ENCODE assay signal across 1 cellular context in genomic region chr22:40636380-40637180, GRCh38.
A peak's percentile ranks its signal among the peaks of the same experiment; 100 is the strongest.
TF ChIP-seq lines count a peak whose summit lies in the region.

MRTFA (minus strand) TSS chr22:40636719.

TF ChIP-seq in HEK293, 187 proteins besides CTCF, POLR2A, EP300 and RAD21 (continued from another document and continues in another):
- TF ChIP-seq ZNF692 (tag by site-specific recombination; IDR thresholded peaks at IDR 0.05) (peak; percentile 100), GLIS1 (tag by site-specific recombination; IDR thresholded peaks at IDR 0.05) (peak; percentile 46), INSM2 (tag by site-specific recombination; IDR thresholded peaks at IDR 0.05) (0 out of 2 replicates have a peak, but pooled peaks have one; percentile 21), SP2 (tag by site-specific recombination; IDR thresholded peaks at IDR 0.05) (peak; percentile 100), ZSCAN16 (tag by site-specific recombination; IDR thresholded peaks at IDR 0.05) (0 out of 2 replicates have a peak, but pooled peaks have one; percentile 21), OSR2 (tag by site-specific recombination; IDR thresholded peaks at IDR 0.05) (peak; percentile 52; the same call in 1 of the 2 replicates), ZNF354C (tag by site-specific recombination; IDR thresholded peaks at IDR 0.05; ENCODE audit: borderline replicate concordance, low read depth) (no peak), YY2 (tag by site-specific recombination; IDR thresholded peaks at IDR 0.05) (peak; percentile 10; the same call in 1 of the 2 replicates), SETDB1 (IDR thresholded peaks at IDR 0.05; ENCODE audit: insufficient read length, low read length) (no peak), ZFP69B (tag by site-specific recombination; IDR thresholded peaks at IDR 0.05) (peak; percentile 100), ZNF221 (tag by site-specific recombination; IDR thresholded peaks at IDR 0.05; ENCODE audit: borderline replicate concordance) (0 out of 2 replicates have a peak, but pooled peaks have one; percentile 73), KLF1 (tag by site-specific recombination; IDR thresholded peaks at IDR 0.05) (peak; percentile 68; the same call in 1 of the 2 replicates), ZNF433 (tag by site-specific recombination; IDR thresholded peaks at IDR 0.05; ENCODE audit: low read depth) (no peak), ZNF398 (tag by site-specific recombination; IDR thresholded peaks at IDR 0.05) (peak; percentile 60; the same call in 1 of the 2 replicates), ATF2 (tag by site-specific recombination; IDR thresholded peaks at IDR 0.05; ENCODE audit: low read depth) (peak; percentile 99), WT1 (tag by site-specific recombination; IDR thresholded peaks at IDR 0.05) (peak; percentile 21; the same call in 1 of the 2 replicates), ZSCAN4 (tag by site-specific recombination; IDR thresholded peaks at IDR 0.05) (peak; percentile 21; the same call in 1 of the 2 replicates), KLF9 (tag by site-specific recombination; IDR thresholded peaks at IDR 0.05; ENCODE audit: low read depth) (peak; percentile 93), ZFP3 (tag by site-specific recombination; IDR thresholded peaks at IDR 0.05; ENCODE audit: low read depth) (no peak), ZNF596 (tag by site-specific recombination; IDR thresholded peaks at IDR 0.05) (peak; percentile 23; the same call in 1 of the 2 replicates), ZBTB8A (tag by site-specific recombination; IDR thresholded peaks at IDR 0.05) (0 out of 2 replicates have a peak, but pooled peaks have one; percentile 13), ZNF785 (tag by site-specific recombination; IDR thresholded peaks at IDR 0.05) (peak; percentile 44; the same call in 1 of the 2 replicates), ZNF37A (tag by site-specific recombination; IDR thresholded peaks at IDR 0.05) (no peak), ZNF561 (tag by site-specific recombination; IDR thresholded peaks at IDR 0.05; ENCODE audit: borderline replicate concordance) (peak; percentile 42; the same call in 1 of the 2 replicates), ZBTB48 (tag by site-specific recombination; IDR thresholded peaks at IDR 0.05) (peak; percentile 74), KLF17 (tag by site-specific recombination; IDR thresholded peaks at IDR 0.05) (no peak; the same call in none of the 2 replicates), SP7 (tag by site-specific recombination; IDR thresholded peaks at IDR 0.05) (peak; percentile 68), ZIC2 (tag by site-specific recombination; IDR thresholded peaks at IDR 0.05) (peak; percentile 34; the same call in 1 of the 2 replicates), ZSCAN5A (tag by site-specific recombination; IDR thresholded peaks at IDR 0.05) (0 out of 2 replicates have a peak, but pooled peaks have one; percentile 33), IKZF3 (tag by site-specific recombination; IDR thresholded peaks at IDR 0.05) (peak; percentile 60; the same call in 1 of the 2 replicates), ZNF704 (tag by site-specific recombination; IDR thresholded peaks at IDR 0.05) (no peak), ZEB2 (tag by site-specific recombination; IDR thresholded peaks at IDR 0.05) (peak; percentile 77), GLIS2 (tag by site-specific recombination; IDR thresholded peaks at IDR 0.05) (peak; percentile 81; the same call in 1 of the 2 replicates), ZNF121 (tag by site-specific recombination; IDR thresholded peaks at IDR 0.05) (peak; percentile 97), ZNF302 (tag by site-specific recombination; IDR thresholded peaks at IDR 0.05; ENCODE audit: low read depth) (no peak), ZNF548 (tag by site-specific recombination; IDR thresholded peaks at IDR 0.05) (no peak), MYNN (tag by site-specific recombination; IDR thresholded peaks at IDR 0.05; ENCODE audit: borderline replicate concordance) (no peak), ZBTB1 (tag by site-specific recombination; IDR thresholded peaks at IDR 0.05) (no peak), TSHZ1 (tag by site-specific recombination; IDR thresholded peaks at IDR 0.05; ENCODE audit: borderline replicate concordance) (no peak; the same call in 1 of the 2 replicates), RBAK (tag by site-specific recombination; IDR thresholded peaks at IDR 0.05) (no peak), ZXDB (tag by site-specific recombination; IDR thresholded peaks at IDR 0.05) (peak; percentile 82; the same call in 1 of the 2 replicates), ZNF16 (tag by site-specific recombination; IDR thresholded peaks at IDR 0.05; ENCODE audit: low read depth) (no peak), EGR2 (tag by site-specific recombination; IDR thresholded peaks at IDR 0.05; ENCODE audit: low read depth) (peak; percentile 66), KLF16 (tag by site-specific recombination; IDR thresholded peaks at IDR 0.05) (peak; percentile 41), ZNF585B (tag by site-specific recombination; IDR thresholded peaks at IDR 0.05) (no peak), ZSCAN30 (tag by site-specific recombination; IDR thresholded peaks at IDR 0.05) (peak; percentile 87), SP3 (tag by site-specific recombination; IDR thresholded peaks at IDR 0.05) (peak; percentile 99)
